ENCODE assay signal across 1 cellular context in genomic region chr5:181261320-181262085, GRCh38.
A peak's percentile ranks its signal among the peaks of the same experiment; 100 is the strongest.
TF ChIP-seq lines count a peak whose summit lies in the region.

No MANE protein-coding gene starts in this region.

TF ChIP-seq in A549, 52 proteins besides CTCF, POLR2A, EP300 and RAD21 (continued from another document):
- TF ChIP-seq HOXB5 (CRISPR knock-in tag; IDR thresholded peaks at IDR 0.05) (peak; percentile 48; the same call in 1 of the 2 replicates), RFX5 (IDR thresholded peaks at IDR 0.05) (no peak), PHF8 (IDR thresholded peaks at IDR 0.05; ENCODE audit: borderline replicate concordance, low read depth) (peak; percentile 98), HES2 (IDR thresholded peaks at IDR 0.05) (no peak), JUN (IDR thresholded peaks at IDR 0.05) (peak; percentile 36 to 76; a peak in 3 of 5 replicates), HMGXB4 (CRISPR knock-in tag; IDR thresholded peaks at IDR 0.05; ENCODE audit: borderline replicate concordance) (peak; percentile 66), CBX8 (IDR thresholded peaks at IDR 0.05) (no peak), HOXA7 (CRISPR knock-in tag; IDR thresholded peaks at IDR 0.05) (peak; percentile 57; the same call in 1 of the 2 replicates), RNF2 (IDR thresholded peaks at IDR 0.05; ENCODE audit: borderline replicate concordance, low read depth) (no peak), BCL3 (IDR thresholded peaks at IDR 0.05) (no peak; the same call in 2 of the 3 replicates), NR3C1 (IDR thresholded peaks at IDR 0.05) (no peak), CHD4 (IDR thresholded peaks at IDR 0.05; ENCODE audit: borderline replicate concordance) (no peak), CHD2 (IDR thresholded peaks at IDR 0.05; ENCODE audit: low read length, partially characterized antibody) (no peak)
- TF ChIP-seq, protein P1, sequence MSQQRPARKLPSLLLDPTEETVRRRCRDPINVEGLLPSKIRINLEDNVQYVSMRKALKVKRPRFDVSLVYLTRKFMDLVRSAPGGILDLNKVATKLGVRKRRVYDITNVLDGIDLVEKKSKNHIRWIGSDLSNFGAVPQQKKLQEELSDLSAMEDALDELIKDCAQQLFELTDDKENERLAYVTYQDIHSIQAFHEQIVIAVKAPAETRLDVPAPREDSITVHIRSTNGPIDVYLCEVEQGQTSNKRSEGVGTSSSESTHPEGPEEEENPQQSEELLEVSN (IDR thresholded peaks at IDR 0.05; ENCODE audit: borderline replicate concordance, low read depth): no peak
TF ChIP-seq in A549: peak in this region for 5.
